1 cellular context compared by ENCODE assay signal in the genomic region with DNA sequence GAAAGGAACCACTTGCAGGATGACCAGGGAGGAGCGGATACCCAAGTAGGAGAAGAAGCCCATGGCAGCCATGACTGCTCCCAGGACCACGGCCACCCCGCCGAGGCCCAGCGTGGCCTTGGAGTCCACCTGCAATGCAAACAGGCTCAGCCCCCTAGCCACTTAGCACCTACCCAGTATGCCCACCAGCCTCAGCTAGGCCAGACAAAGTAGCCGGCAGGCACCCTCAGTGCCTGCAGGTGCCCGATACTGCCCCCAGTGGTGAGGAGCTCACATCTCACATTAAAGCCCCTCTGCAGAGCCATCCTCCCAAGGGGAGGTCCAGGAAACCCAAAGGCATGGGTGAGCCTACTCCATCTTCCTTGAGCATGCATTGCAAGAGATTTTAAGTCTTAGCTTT.
TF ChIP-seq lines count a peak whose summit lies in the region.

No MANE protein-coding gene starts in this region.

TF ChIP-seq in H1, 55 proteins besides CTCF, POLR2A, EP300 and RAD21 (continued from another document):
- TF ChIP-seq YY1 (IDR thresholded peaks at IDR 0.05; ENCODE audit: low read depth, low read length), result peak; percentile 32; the same call in 1 of the 2 replicates
